In the genomic region with DNA sequence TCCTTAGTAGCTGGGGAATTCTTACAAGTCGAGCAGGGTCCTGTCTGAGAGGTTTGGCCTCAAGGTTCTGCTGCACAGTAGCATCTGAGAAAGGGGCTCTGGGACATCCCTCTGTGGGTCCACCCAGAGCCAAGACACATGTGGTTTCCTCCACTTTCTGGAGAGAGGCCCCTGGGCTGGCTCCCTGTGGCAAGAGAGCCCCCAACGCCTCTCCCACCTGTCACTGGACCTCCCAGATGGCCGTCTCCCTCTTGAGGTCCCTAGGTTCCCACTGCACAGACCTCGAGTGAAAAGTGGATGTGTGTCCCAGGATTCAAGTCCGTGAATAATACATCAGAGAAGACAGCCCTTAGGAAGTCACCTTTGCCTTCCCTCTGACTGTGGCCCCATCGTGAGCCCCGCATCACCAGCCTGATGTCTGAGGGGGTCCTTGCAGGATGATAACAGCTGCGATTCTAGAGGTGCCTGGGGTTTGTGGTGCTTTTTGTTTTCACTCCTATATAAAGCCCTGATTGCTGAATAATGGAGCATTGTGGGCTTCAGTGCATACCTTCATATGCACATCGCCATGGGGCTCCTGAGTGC, we compare ENCODE assay signal across 23 cellular contexts.
"Had no signal": no experiment of that assay in that cellular context is flagged by ENCODE, and none has a peak within 500 bp of the region (broad histone marks: within the 10 kb centered on the region; RNA-seq: fewer than 3 reads in every experiment).

No MANE protein-coding gene starts in this region.

- H3K27ac Mint-ChIP-seq: activated CD4-positive, alpha-beta memory T cell treated with anti-CD3 and anti-CD28 coated beads for 36 hours; activated CD4-positive, alpha-beta T cell treated with anti-CD3 and anti-CD28 coated beads for 36 hours; activated CD4-positive, alpha-beta T cell treated with anti-CD3 and anti-CD28 coated beads, Interleukin-2, amount 10 ng/mL, durations not matched to agents 24 days and 14 days; activated CD8-positive, alpha-beta T cell treated with anti-CD3 and anti-CD28 coated beads, Interleukin-2, amount 10 ng/mL, durations not matched to agents 7 days and 5 days; activated naive CD8-positive, alpha-beta T cell; activated T-helper 17 cell treated with anti-CD3 and anti-CD28 coated beads, Interleukin-2, amount 50 U/mL, for 72 hours had no signal

- H3K4me3 Mint-ChIP-seq: activated CD4-positive, alpha-beta memory T cell treated with anti-CD3 and anti-CD28 coated beads for 36 hours; activated CD4-positive, alpha-beta T cell treated with anti-CD3 and anti-CD28 coated beads for 36 hours; activated CD4-positive, alpha-beta T cell treated with anti-CD3 and anti-CD28 coated beads, Interleukin-2, amount 10 ng/mL, durations not matched to agents 24 days and 14 days; activated CD8-positive, alpha-beta T cell treated with anti-CD3 and anti-CD28 coated beads, Interleukin-2, amount 10 ng/mL, durations not matched to agents 7 days and 5 days; activated naive CD8-positive, alpha-beta T cell; activated T-cell treated with anti-CD3 and anti-CD28 coated beads, Interleukin-2, amount 50 U/mL, for 4 hours; activated T-helper 17 cell treated with anti-CD3 and anti-CD28 coated beads, Interleukin-2, amount 50 U/mL, for 72 hours had no signal

- ATAC-seq: activated CD4-positive, alpha-beta T cell treated with anti-CD3 and anti-CD28 coated beads for 36 hours; activated CD8-positive, alpha-beta T cell treated with anti-CD3 and anti-CD28 coated beads, Interleukin-2, amount 10 ng/mL, durations not matched to agents 7 days and 5 days; activated T-cell treated with anti-CD3 and anti-CD28 coated beads, Interleukin-2, amount 50 U/mL, for 4 hours; activated T-helper 17 cell treated with anti-CD3 and anti-CD28 coated beads, Interleukin-2, amount 50 U/mL, for 72 hours; esophagus mucosa; foreskin keratinocyte; gastrocnemius medialis had no signal

- H3K4me1 Mint-ChIP-seq: activated CD4-positive, alpha-beta T cell treated with anti-CD3 and anti-CD28 coated beads for 36 hours; activated CD4-positive, alpha-beta T cell treated with anti-CD3 and anti-CD28 coated beads, Interleukin-2, amount 10 ng/mL, durations not matched to agents 24 days and 14 days; activated T-helper 17 cell treated with anti-CD3 and anti-CD28 coated beads, Interleukin-2, amount 50 U/mL, for 72 hours had no signal

- H3K36me3 Mint-ChIP-seq: activated CD4-positive, alpha-beta memory T cell treated with anti-CD3 and anti-CD28 coated beads for 36 hours; activated naive CD8-positive, alpha-beta T cell had no signal

- H3K27me3 ChIP-seq: brain microvascular endothelial cell, foreskin keratinocyte, gastrocnemius medialis had no signal

- H3K36me3 ChIP-seq: brain microvascular endothelial cell, gastrocnemius medialis had no signal

- H3K27me3 Mint-ChIP-seq: activated CD4-positive, alpha-beta T cell treated with anti-CD3 and anti-CD28 coated beads, Interleukin-2, amount 10 ng/mL, durations not matched to agents 24 days and 14 days had no signal

- H3K9me3 ChIP-seq: gastrocnemius medialis had no signal

- H3K4me1 ChIP-seq: foreskin keratinocyte, gastrocnemius medialis had no signal

- H3K27ac ChIP-seq: brain microvascular endothelial cell, foreskin keratinocyte, gastrocnemius medialis had no signal

- DNase-seq: activated CD4-positive, alpha-beta memory T cell treated with anti-CD3 and anti-CD28 coated beads for 36 hours; activated CD4-positive, alpha-beta T cell treated with anti-CD3 and anti-CD28 coated beads for 36 hours; activated CD4-positive, alpha-beta T cell treated with anti-CD3 and anti-CD28 coated beads, Interleukin-2, amount 10 ng/mL, durations not matched to agents 24 days and 14 days; activated CD4-positive, CD25-positive, alpha-beta regulatory T cell; activated CD4-positive, CD25-positive, alpha-beta regulatory T cell treated with anti-CD3 and anti-CD28 coated beads, Interleukin-2, amount 50 U/mL, for 72 hours; activated CD8-positive, alpha-beta T cell treated with anti-CD3 and anti-CD28 coated beads, Interleukin-2, amount 10 ng/mL, durations not matched to agents 7 days and 5 days; activated effector memory CD4-positive, alpha-beta T cell treated with Interleukin-2 at 50 U/mL for 16 hours; activated gamma-delta T cell treated with Interleukin-2 at 50 U/mL for 16 hours; activated naive CD4-positive, alpha-beta T cell treated with anti-CD3 and anti-CD28 coated beads, Interleukin-2, amount 50 U/mL, for 16 hours; activated naive CD4-positive, alpha-beta T cell treated with Interleukin-2 at 50 U/mL for 16 hours; activated T-cell treated with anti-CD3 and anti-CD28 coated beads, Interleukin-2, amount 50 U/mL, for 4 hours; amniotic stem cell; anterior cingulate cortex; brain microvascular endothelial cell; caudate nucleus; effector CD8-positive, alpha-beta T cell; foreskin keratinocyte; gastrocnemius medialis; glutamatergic neuron; T-helper 2 cell had no signal

- H3K9me3 Mint-ChIP-seq: activated CD4-positive, alpha-beta memory T cell treated with anti-CD3 and anti-CD28 coated beads for 36 hours; activated CD4-positive, alpha-beta T cell treated with anti-CD3 and anti-CD28 coated beads, Interleukin-2, amount 10 ng/mL, durations not matched to agents 24 days and 14 days; activated T-cell treated with anti-CD3 and anti-CD28 coated beads, Interleukin-2, amount 50 U/mL, for 4 hours; activated T-helper 17 cell treated with anti-CD3 and anti-CD28 coated beads, Interleukin-2, amount 50 U/mL, for 72 hours had no signal

- H3K4me3 ChIP-seq: gastrocnemius medialis had no signal
